In the genomic region with DNA sequence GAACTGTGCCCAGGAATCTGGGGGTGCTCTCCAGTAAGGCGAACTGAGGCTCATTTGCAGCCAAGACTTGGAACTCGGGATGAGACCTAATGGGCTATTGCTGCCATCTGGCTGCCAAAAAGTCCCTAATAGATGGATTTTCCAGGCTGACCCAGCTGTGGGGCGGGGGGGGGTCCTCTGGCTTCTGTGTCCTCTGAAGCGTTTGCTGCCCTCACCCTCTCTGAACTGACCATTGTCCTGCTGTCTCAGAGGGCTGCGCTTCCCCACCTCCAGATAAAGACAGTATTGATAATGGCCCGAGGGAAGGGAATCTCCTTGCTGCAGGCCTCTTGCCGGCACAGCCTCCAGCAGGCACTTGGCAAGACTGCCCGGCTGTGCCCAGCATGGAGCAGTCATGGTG, we compare ENCODE assay signal across 1 cellular context.
A peak's percentile ranks its signal among the peaks of the same experiment; 100 is the strongest.
TF ChIP-seq lines count a peak whose summit lies in the region.

No MANE protein-coding gene starts in this region.

TF ChIP-seq in K562, 482 proteins besides CTCF, POLR2A, EP300 and RAD21 (continued from another document):
- TF ChIP-seq, protein P1, sequence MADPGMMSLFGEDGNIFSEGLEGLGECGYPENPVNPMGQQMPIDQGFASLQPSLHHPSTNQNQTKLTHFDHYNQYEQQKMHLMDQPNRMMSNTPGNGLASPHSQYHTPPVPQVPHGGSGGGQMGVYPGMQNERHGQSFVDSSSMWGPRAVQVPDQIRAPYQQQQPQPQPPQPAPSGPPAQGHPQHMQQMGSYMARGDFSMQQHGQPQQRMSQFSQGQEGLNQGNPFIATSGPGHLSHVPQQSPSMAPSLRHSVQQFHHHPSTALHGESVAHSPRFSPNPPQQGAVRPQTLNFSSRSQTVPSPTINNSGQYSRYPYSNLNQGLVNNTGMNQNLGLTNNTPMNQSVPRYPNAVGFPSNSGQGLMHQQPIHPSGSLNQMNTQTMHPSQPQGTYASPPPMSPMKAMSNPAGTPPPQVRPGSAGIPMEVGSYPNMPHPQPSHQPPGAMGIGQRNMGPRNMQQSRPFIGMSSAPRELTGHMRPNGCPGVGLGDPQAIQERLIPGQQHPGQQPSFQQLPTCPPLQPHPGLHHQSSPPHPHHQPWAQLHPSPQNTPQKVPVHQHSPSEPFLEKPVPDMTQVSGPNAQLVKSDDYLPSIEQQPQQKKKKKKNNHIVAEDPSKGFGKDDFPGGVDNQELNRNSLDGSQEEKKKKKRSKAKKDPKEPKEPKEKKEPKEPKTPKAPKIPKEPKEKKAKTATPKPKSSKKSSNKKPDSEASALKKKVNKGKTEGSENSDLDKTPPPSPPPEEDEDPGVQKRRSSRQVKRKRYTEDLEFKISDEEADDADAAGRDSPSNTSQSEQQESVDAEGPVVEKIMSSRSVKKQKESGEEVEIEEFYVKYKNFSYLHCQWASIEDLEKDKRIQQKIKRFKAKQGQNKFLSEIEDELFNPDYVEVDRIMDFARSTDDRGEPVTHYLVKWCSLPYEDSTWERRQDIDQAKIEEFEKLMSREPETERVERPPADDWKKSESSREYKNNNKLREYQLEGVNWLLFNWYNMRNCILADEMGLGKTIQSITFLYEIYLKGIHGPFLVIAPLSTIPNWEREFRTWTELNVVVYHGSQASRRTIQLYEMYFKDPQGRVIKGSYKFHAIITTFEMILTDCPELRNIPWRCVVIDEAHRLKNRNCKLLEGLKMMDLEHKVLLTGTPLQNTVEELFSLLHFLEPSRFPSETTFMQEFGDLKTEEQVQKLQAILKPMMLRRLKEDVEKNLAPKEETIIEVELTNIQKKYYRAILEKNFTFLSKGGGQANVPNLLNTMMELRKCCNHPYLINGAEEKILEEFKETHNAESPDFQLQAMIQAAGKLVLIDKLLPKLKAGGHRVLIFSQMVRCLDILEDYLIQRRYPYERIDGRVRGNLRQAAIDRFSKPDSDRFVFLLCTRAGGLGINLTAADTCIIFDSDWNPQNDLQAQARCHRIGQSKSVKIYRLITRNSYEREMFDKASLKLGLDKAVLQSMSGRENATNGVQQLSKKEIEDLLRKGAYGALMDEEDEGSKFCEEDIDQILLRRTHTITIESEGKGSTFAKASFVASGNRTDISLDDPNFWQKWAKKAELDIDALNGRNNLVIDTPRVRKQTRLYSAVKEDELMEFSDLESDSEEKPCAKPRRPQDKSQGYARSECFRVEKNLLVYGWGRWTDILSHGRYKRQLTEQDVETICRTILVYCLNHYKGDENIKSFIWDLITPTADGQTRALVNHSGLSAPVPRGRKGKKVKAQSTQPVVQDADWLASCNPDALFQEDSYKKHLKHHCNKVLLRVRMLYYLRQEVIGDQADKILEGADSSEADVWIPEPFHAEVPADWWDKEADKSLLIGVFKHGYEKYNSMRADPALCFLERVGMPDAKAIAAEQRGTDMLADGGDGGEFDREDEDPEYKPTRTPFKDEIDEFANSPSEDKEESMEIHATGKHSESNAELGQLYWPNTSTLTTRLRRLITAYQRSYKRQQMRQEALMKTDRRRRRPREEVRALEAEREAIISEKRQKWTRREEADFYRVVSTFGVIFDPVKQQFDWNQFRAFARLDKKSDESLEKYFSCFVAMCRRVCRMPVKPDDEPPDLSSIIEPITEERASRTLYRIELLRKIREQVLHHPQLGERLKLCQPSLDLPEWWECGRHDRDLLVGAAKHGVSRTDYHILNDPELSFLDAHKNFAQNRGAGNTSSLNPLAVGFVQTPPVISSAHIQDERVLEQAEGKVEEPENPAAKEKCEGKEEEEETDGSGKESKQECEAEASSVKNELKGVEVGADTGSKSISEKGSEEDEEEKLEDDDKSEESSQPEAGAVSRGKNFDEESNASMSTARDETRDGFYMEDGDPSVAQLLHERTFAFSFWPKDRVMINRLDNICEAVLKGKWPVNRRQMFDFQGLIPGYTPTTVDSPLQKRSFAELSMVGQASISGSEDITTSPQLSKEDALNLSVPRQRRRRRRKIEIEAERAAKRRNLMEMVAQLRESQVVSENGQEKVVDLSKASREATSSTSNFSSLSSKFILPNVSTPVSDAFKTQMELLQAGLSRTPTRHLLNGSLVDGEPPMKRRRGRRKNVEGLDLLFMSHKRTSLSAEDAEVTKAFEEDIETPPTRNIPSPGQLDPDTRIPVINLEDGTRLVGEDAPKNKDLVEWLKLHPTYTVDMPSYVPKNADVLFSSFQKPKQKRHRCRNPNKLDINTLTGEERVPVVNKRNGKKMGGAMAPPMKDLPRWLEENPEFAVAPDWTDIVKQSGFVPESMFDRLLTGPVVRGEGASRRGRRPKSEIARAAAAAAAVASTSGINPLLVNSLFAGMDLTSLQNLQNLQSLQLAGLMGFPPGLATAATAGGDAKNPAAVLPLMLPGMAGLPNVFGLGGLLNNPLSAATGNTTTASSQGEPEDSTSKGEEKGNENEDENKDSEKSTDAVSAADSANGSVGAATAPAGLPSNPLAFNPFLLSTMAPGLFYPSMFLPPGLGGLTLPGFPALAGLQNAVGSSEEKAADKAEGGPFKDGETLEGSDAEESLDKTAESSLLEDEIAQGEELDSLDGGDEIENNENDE (IDR thresholded peaks at IDR 0.05; ENCODE audit: low read depth, low read length) = peak; percentile 23
- TF ChIP-seq, protein P2, sequence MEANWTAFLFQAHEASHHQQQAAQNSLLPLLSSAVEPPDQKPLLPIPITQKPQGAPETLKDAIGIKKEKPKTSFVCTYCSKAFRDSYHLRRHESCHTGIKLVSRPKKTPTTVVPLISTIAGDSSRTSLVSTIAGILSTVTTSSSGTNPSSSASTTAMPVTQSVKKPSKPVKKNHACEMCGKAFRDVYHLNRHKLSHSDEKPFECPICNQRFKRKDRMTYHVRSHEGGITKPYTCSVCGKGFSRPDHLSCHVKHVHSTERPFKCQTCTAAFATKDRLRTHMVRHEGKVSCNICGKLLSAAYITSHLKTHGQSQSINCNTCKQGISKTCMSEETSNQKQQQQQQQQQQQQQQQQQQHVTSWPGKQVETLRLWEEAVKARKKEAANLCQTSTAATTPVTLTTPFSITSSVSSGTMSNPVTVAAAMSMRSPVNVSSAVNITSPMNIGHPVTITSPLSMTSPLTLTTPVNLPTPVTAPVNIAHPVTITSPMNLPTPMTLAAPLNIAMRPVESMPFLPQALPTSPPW (CRISPR knock-in tag; IDR thresholded peaks at IDR 0.05) = peak; percentile 32; the same call in 1 of the 2 replicates
- TF ChIP-seq RNF2 (IDR thresholded peaks at IDR 0.05) = no peak
TF ChIP-seq in K562: peak in this region for 7.
